ENCODE assay signal across 8 cellular contexts in the genomic region with DNA sequence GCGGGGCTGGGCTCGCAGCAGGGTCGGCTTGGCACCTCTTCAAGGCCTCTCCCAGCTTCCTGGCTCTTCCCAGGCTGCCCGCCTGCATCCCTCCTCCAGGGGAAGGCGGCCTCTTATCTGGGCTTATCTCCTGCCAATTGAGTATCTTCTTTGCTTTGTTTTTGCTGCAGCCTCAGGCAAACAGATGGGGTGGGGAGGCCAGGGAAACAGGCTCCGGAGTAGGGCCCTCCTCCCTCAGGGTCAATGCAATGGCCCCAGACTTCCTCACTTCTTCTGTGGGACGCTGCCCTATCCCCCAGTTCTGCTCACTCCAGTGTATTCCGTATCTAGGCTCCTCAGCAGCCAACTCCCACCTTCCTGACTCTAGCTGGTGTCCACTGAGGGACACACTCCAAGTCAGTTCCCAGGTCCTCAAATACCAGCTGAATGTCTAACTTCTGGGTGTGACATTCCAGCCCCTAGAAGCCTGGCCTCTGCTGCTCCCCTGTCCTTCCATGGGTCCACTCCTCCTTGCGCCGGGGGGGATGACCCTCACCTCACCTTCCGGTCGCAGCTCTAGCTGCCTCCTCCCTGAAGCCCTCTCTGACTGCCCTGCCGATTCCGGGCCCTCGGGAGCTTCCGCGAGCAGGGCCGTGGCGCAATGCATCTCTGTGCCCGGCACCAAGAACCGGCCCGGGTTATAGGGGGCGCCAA. TPM values are rescaled to one million over a fixed set of nuclear protein-coding genes. Genes with fewer than 3 reads are reported as not detected.
A peak's percentile ranks its signal among the peaks of the same experiment; 100 is the strongest.
DNase-seq lines count a peak whose midpoint lies in the region; ATAC-seq and TF ChIP-seq lines count a peak whose summit lies in the region.

No MANE protein-coding gene starts in this region.

- H3K4me3 ChIP-seq in heart right ventricle, result peak overlapping the region; percentile 63 to 90 (median 74)
- H3K4me3 ChIP-seq in prostate gland, result peak overlapping the region; percentile 64 to 69

- H3K27ac ChIP-seq in heart right ventricle (peak overlapping the region; percentile 58 to 100 (median 98)), prostate gland (peak overlapping the region; percentile 94 to 96)

- peaks cover 0 to 36% (median 9%) of the 10 kb centered on the region in 9 donors for H3K36me3 ChIP-seq in heart right ventricle
- no peaks in the 10 kb centered on the region for H3K36me3 ChIP-seq in prostate gland

- peaks cover 13% of the 10 kb centered on the region for H3K4me1 Mint-ChIP-seq in activated naive CD4-positive, alpha-beta T cell treated with anti-CD3 and anti-CD28 coated beads, Interleukin-2, amount 50 U/mL, for 24 hours

- no peak for TF ChIP-seq POLR2A in prostate gland (IDR thresholded peaks at IDR 0.05)

- H3K9me3 ChIP-seq in heart right ventricle (no peaks in the 10 kb centered on the region), prostate gland (no peaks in the 10 kb centered on the region)

- ATAC-seq in HG02610 (IDR thresholded peaks at IDR 0.05; ENCODE audit: unreplicated experiment) (peak; percentile 11), heart right ventricle (peak in 5 of 8 donors; percentile 3 to 24 (median 6))

- H3K27ac Mint-ChIP-seq in activated naive CD4-positive, alpha-beta T cell treated with anti-CD3 and anti-CD28 coated beads, Interleukin-2, amount 50 U/mL, for 24 hours, result peak overlapping the region; percentile 94

- no peak for TF ChIP-seq CTCF in heart right ventricle (IDR thresholded peaks at IDR 0.05)
- no peak for TF ChIP-seq CTCF in prostate gland (IDR thresholded peaks at IDR 0.05)

- no peaks in the 10 kb centered on the region for H3K27me3 ChIP-seq in heart right ventricle
- no peaks in the 10 kb centered on the region for H3K27me3 ChIP-seq in prostate gland (replicated peaks; ENCODE audit: insufficient read depth)

- no peaks in the 10 kb centered on the region for H3K9me3 Mint-ChIP-seq in activated naive CD4-positive, alpha-beta T cell treated with anti-CD3 and anti-CD28 coated beads, Interleukin-2, amount 50 U/mL, for 24 hours

- intact Hi-C loops in heart right ventricle (cut with DNase I), result loop anchor here in 2 of 10 donors (1.0 to 2.0 kb wide), 3 partner anchors 18 to 65 kb away; a partner anchor contains a TSS
- intact Hi-C loops in prostate gland (cut with DNase I), result no loop called here

- H3K4me1 ChIP-seq in heart right ventricle (peaks cover 18 to 54% (median 36%) of the 10 kb centered on the region in 9 donors), prostate gland (replicated peaks) (peaks cover 8% of the 10 kb centered on the region)

- 2 to 3% methylated on average over 23 of the region's 23 CpGs for WGBS in heart right ventricle, 2 donors
- WGBS in prostate gland, result 5% methylated on average over 23 of the region's 23 CpGs

- H3K27me3 Mint-ChIP-seq in activated naive CD4-positive, alpha-beta T cell treated with anti-CD3 and anti-CD28 coated beads, Interleukin-2, amount 50 U/mL, for 24 hours, result no peaks in the 10 kb centered on the region

- H3K4me3 Mint-ChIP-seq in activated naive CD4-positive, alpha-beta T cell treated with anti-CD3 and anti-CD28 coated beads, Interleukin-2, amount 50 U/mL, for 24 hours, result peak overlapping the region; percentile 97

- H3K36me3 Mint-ChIP-seq in activated naive CD4-positive, alpha-beta T cell treated with anti-CD3 and anti-CD28 coated beads, Interleukin-2, amount 50 U/mL, for 24 hours, result no peaks in the 10 kb centered on the region

- peak; percentile 47 for DNase-seq in NK-92 treated with Interleukin-12 subunit alpha and Interleukin-12 subunit beta, amount 100 ng/mL, for 24 hours (lab: John Stamatoyannopoulos, UW)
- DNase-seq in NK-92 (lab: John Stamatoyannopoulos, UW; ENCODE audit: unreplicated experiment) (no peak), NCI-H226 (peak; percentile 95), heart right ventricle (peak; percentile 69 to 74), prostate gland (ENCODE audit: low spot score) (no peak), NCI-H2107 treated with DMSO at 0.1 percent for 48 hours (lab: John Stamatoyannopoulos, UW; ENCODE audit: unreplicated experiment) (no peak)

RNA-seq across cellular contexts. Expression of a gene that starts 15.6 kb away (rescaled TPM):
- 100 to 1,000 TPM in 1 of 10 donors, 10 to 100 TPM in 9; 40.7 to 106 (median 52.2) TPM for total RNA-seq in heart right ventricle
- polyA plus RNA-seq in heart right ventricle, result 100 to 1,000 TPM in 1 of 2 donors, 10 to 100 TPM in 1; 92.1 to 104 TPM
- total RNA-seq in prostate gland, result 100 to 1,000 TPM; 140 to 161 TPM

RNA-seq across cellular contexts. Expression of a gene that starts 16.8 kb away (rescaled TPM):
- 10 to 100 TPM; 16.4 to 43.0 (median 24.3) TPM for total RNA-seq in heart right ventricle
- 10 to 100 TPM; 18.4 to 31.8 TPM for polyA plus RNA-seq in heart right ventricle
- 10 to 100 TPM; 38.8 to 94.9 TPM for total RNA-seq in prostate gland

RNA-seq across cellular contexts. Expression of a gene that starts 17.5 kb away (rescaled TPM):
- total RNA-seq in heart right ventricle (10 to 100 TPM in 3 of 10 donors, 1 to 10 TPM in 7; 5.8 to 13.3 (median 8.7) TPM), prostate gland (10 to 100 TPM; 26.3 to 43.1 TPM)
- 10 to 100 TPM in 1 of 2 donors, 1 to 10 TPM in 1; 9.5 to 13.1 TPM for polyA plus RNA-seq in heart right ventricle

RNA-seq across cellular contexts. Expression of a gene that starts 22.1 kb away (rescaled TPM):
- total RNA-seq in heart right ventricle, result 100 to 1,000 TPM in 4 of 10 donors, 10 to 100 TPM in 6; 52.4 to 194 (median 77.2) TPM
- 100 to 1,000 TPM; 229 to 331 TPM for polyA plus RNA-seq in heart right ventricle
- 10 to 100 TPM; 60.5 to 69.3 TPM for total RNA-seq in prostate gland

RNA-seq across cellular contexts. Expression of a gene that starts 22.3 kb away (rescaled TPM):
- not detected for total RNA-seq in heart right ventricle
- polyA plus RNA-seq in heart right ventricle, result not detected
- not detected for total RNA-seq in prostate gland

Comparison
In these comparisons a context has a peak if more than half of its experiments do, and no peak if none do; other contexts are left out.
1. DNase-seq: peak in NK-92 treated with Interleukin-12 subunit alpha and Interleukin-12 subunit beta, amount 100 ng/mL, for 24 hours (single experiment), NCI-H226 (single experiment) and heart right ventricle (2 of 2); none in NK-92 (single experiment), prostate gland (single experiment) and NCI-H2107 treated with DMSO at 0.1 percent for 48 hours (single experiment).